In the genomic region with DNA sequence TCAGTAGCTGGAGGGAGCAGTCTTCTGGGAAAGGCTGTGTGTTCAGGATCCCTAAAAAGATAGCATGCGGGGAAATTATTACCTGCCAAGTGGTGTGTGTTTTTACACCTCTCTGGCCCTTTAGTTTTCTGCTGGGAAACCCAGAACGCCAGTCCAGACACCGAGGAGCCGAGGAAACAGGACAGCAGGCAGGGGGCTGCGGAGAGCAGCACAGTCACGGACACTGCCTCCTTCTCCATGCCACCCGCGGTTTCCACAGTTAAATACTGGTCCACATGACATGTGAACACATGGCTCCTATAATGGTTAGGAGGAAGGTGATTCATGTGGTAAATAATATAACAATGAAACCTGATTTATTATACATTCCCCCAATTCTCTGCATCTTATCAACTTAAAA, we compare ENCODE assay signal across 17 cellular contexts. TPM values are rescaled to one million over a fixed set of nuclear protein-coding genes. Genes with fewer than 3 reads are reported as not detected.
DNase-seq lines count a peak whose midpoint lies in the region; ATAC-seq lines count a peak whose summit lies in the region.
"Had no signal": no experiment of that assay in that cellular context is flagged by ENCODE, and none has a peak within 500 bp of the region (broad histone marks: within the 10 kb centered on the region; RNA-seq: fewer than 3 reads in every experiment).

No MANE protein-coding gene starts in this region.

- H3K4me1 Mint-ChIP-seq in activated CD4-positive, alpha-beta T cell treated with anti-CD3 and anti-CD28 coated beads, Interleukin-2, amount 10 ng/mL, durations not matched to agents 24 days and 14 days, result peaks cover 29% of the 10 kb centered on the region
- peaks cover 36% of the 10 kb centered on the region for H3K4me1 Mint-ChIP-seq in activated naive CD8-positive, alpha-beta T cell treated with anti-CD3 and anti-CD28 coated beads, Interleukin-2, amount 50 U/mL, for 24 hours
- peaks cover 10 to 28% (median 22%) of the 10 kb centered on the region in 4 donors for H3K4me1 Mint-ChIP-seq in naive thymus-derived CD8-positive, alpha-beta T cell

- no peak for DNase-seq in activated CD4-positive, alpha-beta T cell treated with anti-CD3 and anti-CD28 coated beads, Interleukin-2, amount 10 ng/mL, durations not matched to agents 24 days and 14 days
- DNase-seq in activated CD4-positive, alpha-beta T cell treated with anti-CD3 and anti-CD28 coated beads for 48 hours, result no peak
- DNase-seq in NCI-H69 (lab: John Stamatoyannopoulos, UW), result peak; percentile 19
- no peak for DNase-seq in activated naive CD8-positive, alpha-beta T cell treated with anti-CD3 and anti-CD28 coated beads, Interleukin-2, amount 50 U/mL, for 24 hours
- no peak for DNase-seq in naive thymus-derived CD8-positive, alpha-beta T cell
- no peak for DNase-seq in OCI-M1 (lab: John Stamatoyannopoulos, UW)
- DNase-seq: activated CD4-positive, alpha-beta T cell treated with anti-CD3 and anti-CD28 coated beads for 4 hours; activated gamma-delta T cell treated with Interleukin-2 at 50 U/mL for 16 hours; brain microvascular endothelial cell; effector CD8-positive, alpha-beta T cell; Karpas-422; mammary epithelial cell; NCI-H146; NCI-H446 treated with DMSO at 0.1 percent for 48 hours had no signal

- ATAC-seq in activated naive CD8-positive, alpha-beta T cell treated with anti-CD3 and anti-CD28 coated beads, Interleukin-2, amount 50 U/mL, for 24 hours, result peak; percentile 31
- ATAC-seq in naive thymus-derived CD8-positive, alpha-beta T cell, result no peak
- ATAC-seq in GM19467 (IDR thresholded peaks at IDR 0.05; ENCODE audit: unreplicated experiment), result no peak
- no peak for ATAC-seq in HG03432 (IDR thresholded peaks at IDR 0.05; ENCODE audit: unreplicated experiment)
- ATAC-seq: sciatic nerve had no signal

- intact Hi-C loops in activated CD4-positive, alpha-beta T cell treated with anti-CD3 and anti-CD28 coated beads, Interleukin-2, amount 10 ng/mL, durations not matched to agents 24 days and 14 days (cut with micrococcal nuclease), result loop anchor here (5.0 kb wide), 1 partner anchor 261 kb away; no protein-coding TSS in a partner anchor

- no peaks in the 10 kb centered on the region for H3K9me3 Mint-ChIP-seq in activated CD4-positive, alpha-beta T cell treated with anti-CD3 and anti-CD28 coated beads, Interleukin-2, amount 10 ng/mL, durations not matched to agents 24 days and 14 days
- H3K9me3 Mint-ChIP-seq in activated naive CD8-positive, alpha-beta T cell treated with anti-CD3 and anti-CD28 coated beads, Interleukin-2, amount 50 U/mL, for 24 hours, result no peaks in the 10 kb centered on the region
- H3K9me3 Mint-ChIP-seq in naive thymus-derived CD8-positive, alpha-beta T cell, result no peaks in the 10 kb centered on the region

- H3K27me3 Mint-ChIP-seq in activated CD4-positive, alpha-beta T cell treated with anti-CD3 and anti-CD28 coated beads, Interleukin-2, amount 10 ng/mL, durations not matched to agents 24 days and 14 days, result no peaks in the 10 kb centered on the region
- H3K27me3 Mint-ChIP-seq in activated naive CD8-positive, alpha-beta T cell treated with anti-CD3 and anti-CD28 coated beads, Interleukin-2, amount 50 U/mL, for 24 hours, result no peaks in the 10 kb centered on the region
- no peaks in the 10 kb centered on the region for H3K27me3 Mint-ChIP-seq in naive thymus-derived CD8-positive, alpha-beta T cell

- peaks cover 62% of the 10 kb centered on the region for H3K36me3 Mint-ChIP-seq in activated CD4-positive, alpha-beta T cell treated with anti-CD3 and anti-CD28 coated beads, Interleukin-2, amount 10 ng/mL, durations not matched to agents 24 days and 14 days (ENCODE audit: low read depth)
- H3K36me3 Mint-ChIP-seq in activated naive CD8-positive, alpha-beta T cell treated with anti-CD3 and anti-CD28 coated beads, Interleukin-2, amount 50 U/mL, for 24 hours (ENCODE audit: low read depth), result peaks cover 53% of the 10 kb centered on the region
- H3K36me3 Mint-ChIP-seq in naive thymus-derived CD8-positive, alpha-beta T cell, result peaks cover 0 to 82% (median 13%) of the 10 kb centered on the region in 3 donors

- H3K27ac Mint-ChIP-seq in activated CD4-positive, alpha-beta T cell treated with anti-CD3 and anti-CD28 coated beads, Interleukin-2, amount 10 ng/mL, durations not matched to agents 24 days and 14 days, result peak overlapping the region; percentile 75
- H3K27ac Mint-ChIP-seq in activated naive CD8-positive, alpha-beta T cell treated with anti-CD3 and anti-CD28 coated beads, Interleukin-2, amount 50 U/mL, for 24 hours, result peak overlapping the region; percentile 75
- H3K27ac Mint-ChIP-seq in naive thymus-derived CD8-positive, alpha-beta T cell, result peak overlapping the region in 7 of 10 donors; percentile 6 to 83 (median 63)

- POLR2A ChIA-PET in naive thymus-derived CD8-positive, alpha-beta T cell (lab: Charles Lee), result no interaction called here

- H3K4me3 Mint-ChIP-seq in activated CD4-positive, alpha-beta T cell treated with anti-CD3 and anti-CD28 coated beads, Interleukin-2, amount 10 ng/mL, durations not matched to agents 24 days and 14 days, result peak overlapping the region; percentile 41
- H3K4me3 Mint-ChIP-seq in activated naive CD8-positive, alpha-beta T cell treated with anti-CD3 and anti-CD28 coated beads, Interleukin-2, amount 50 U/mL, for 24 hours, result no peak overlapping the region
- no peak overlapping the region for H3K4me3 Mint-ChIP-seq in naive thymus-derived CD8-positive, alpha-beta T cell

RNA-seq across cellular contexts. Expression of gene CNOT11, which starts 20.4 kb away (rescaled TPM):
- total RNA-seq in activated CD4-positive, alpha-beta T cell treated with anti-CD3 and anti-CD28 coated beads, Interleukin-2, amount 10 ng/mL, durations not matched to agents 24 days and 14 days, result 65.0 and 69.6 TPM in 2 replicates
- 10 to 100 TPM; 51.6 to 62.4 TPM for total RNA-seq in naive thymus-derived CD8-positive, alpha-beta T cell
- 10 to 100 TPM; 64.2 to 69.3 (median 64.9) TPM for polyA plus RNA-seq in naive thymus-derived CD8-positive, alpha-beta T cell

RNA-seq across cellular contexts. Expression of gene RNF149, which starts 35.5 kb away (rescaled TPM):
- 40.3 and 40.7 TPM in 2 replicates for total RNA-seq in activated CD4-positive, alpha-beta T cell treated with anti-CD3 and anti-CD28 coated beads, Interleukin-2, amount 10 ng/mL, durations not matched to agents 24 days and 14 days
- total RNA-seq in naive thymus-derived CD8-positive, alpha-beta T cell, result 100 to 1,000 TPM; 108 to 114 TPM
- polyA plus RNA-seq in naive thymus-derived CD8-positive, alpha-beta T cell, result 10 to 100 TPM; 36.6 to 41.6 (median 39.0) TPM
